28 cellular contexts compared by ENCODE assay signal in genomic region chrX:150338615-150339014, GRCh38.
"Had no signal": no experiment of that assay in that cellular context is flagged by ENCODE, and none has a peak within 500 bp of the region (broad histone marks: within the 10 kb centered on the region; RNA-seq: fewer than 3 reads in every experiment).

No MANE protein-coding gene starts in this region.

- H3K27ac Mint-ChIP-seq: naive B cell; naive thymus-derived CD8-positive, alpha-beta T cell; natural killer cell treated with Interleukin-12 subunit alpha and Interleukin-12 subunit beta and Interleukin-15 and Interleukin-18, amount 100 ng/mL, for 72 hours; nephron progenitor cell; neural progenitor cell; progenitor cell of endocrine pancreas; stimulated activated effector memory CD8-positive, alpha-beta T cell treated with anti-CD3 and anti-CD28 coated beads, Interleukin-12 subunit alpha, Interleukin-12 subunit beta, amount 100 ng/mL, for 72 hours; stimulated activated naive B cell treated with anti-CD40 and anti-IgM and Interleukin-4, amounts not matched to agents 10 μg/mL and 1 μg/mL and 100 μg/mL, for 72 hours; stimulated activated naive CD8-positive, alpha-beta T cell treated with anti-CD3 and anti-CD28 coated beads, Interleukin-15, Interleukin-2, amounts not matched to agents 100 ng/mL and 50 ng/mL, for 24 hours; type B pancreatic cell had no signal

- H3K9me3 Mint-ChIP-seq: naive B cell; naive thymus-derived CD8-positive, alpha-beta T cell; natural killer cell treated with Interleukin-12 subunit alpha and Interleukin-12 subunit beta and Interleukin-15 and Interleukin-18, amount 100 ng/mL, for 72 hours; stimulated activated effector memory CD8-positive, alpha-beta T cell treated with anti-CD3 and anti-CD28 coated beads, Interleukin-12 subunit alpha, Interleukin-12 subunit beta, amount 100 ng/mL, for 72 hours; stimulated activated naive B cell treated with anti-CD40 and anti-IgM and Interleukin-4, amounts not matched to agents 10 μg/mL and 1 μg/mL and 100 μg/mL, for 72 hours; stimulated activated naive CD8-positive, alpha-beta T cell treated with anti-CD3 and anti-CD28 coated beads, Interleukin-15, Interleukin-2, amounts not matched to agents 100 ng/mL and 50 ng/mL, for 24 hours; type B pancreatic cell had no signal

- H2AFZ ChIP-seq: neural progenitor cell, parathyroid adenoma had no signal

- H3K36me3 Mint-ChIP-seq: naive B cell; naive thymus-derived CD8-positive, alpha-beta T cell; natural killer cell treated with Interleukin-12 subunit alpha and Interleukin-12 subunit beta and Interleukin-15 and Interleukin-18, amount 100 ng/mL, for 72 hours; neural progenitor cell; stimulated activated effector memory CD8-positive, alpha-beta T cell treated with anti-CD3 and anti-CD28 coated beads, Interleukin-12 subunit alpha, Interleukin-12 subunit beta, amount 100 ng/mL, for 72 hours; stimulated activated naive B cell treated with anti-CD40 and anti-IgM and Interleukin-4, amounts not matched to agents 10 μg/mL and 1 μg/mL and 100 μg/mL, for 72 hours; type B pancreatic cell had no signal

- H3K27me3 Mint-ChIP-seq: naive B cell; naive thymus-derived CD8-positive, alpha-beta T cell; natural killer cell treated with Interleukin-12 subunit alpha and Interleukin-12 subunit beta and Interleukin-15 and Interleukin-18, amount 100 ng/mL, for 72 hours; stimulated activated naive B cell treated with anti-CD40 and anti-IgM and Interleukin-4, amounts not matched to agents 10 μg/mL and 1 μg/mL and 100 μg/mL, for 72 hours; stimulated activated naive CD8-positive, alpha-beta T cell treated with anti-CD3 and anti-CD28 coated beads, Interleukin-15, Interleukin-2, amounts not matched to agents 100 ng/mL and 50 ng/mL, for 24 hours had no signal

- H3K9me3 ChIP-seq: psoas muscle, right lobe of liver, sigmoid colon, stomach, suprapubic skin, testis, tibial artery, transverse colon, upper lobe of right lung, uterus had no signal

- DNase-seq: naive B cell; naive thymus-derived CD8-positive, alpha-beta T cell; nephron progenitor cell; psoas muscle; right cardiac atrium; right lobe of liver; sigmoid colon; small intestine; stimulated activated CD4-positive, alpha-beta T cell treated with anti-CD3 and anti-CD28 coated beads, Interleukin-15, amount 100 ng/mL, for 24 hours; stimulated activated CD4-positive, alpha-beta T cell treated with anti-CD3 and anti-CD28 coated beads, Interleukin-2, amount 100 ng/mL, for 24 hours; stimulated activated CD4-positive, alpha-beta T cell treated with anti-CD3 and anti-CD28 coated beads, Interleukin-2, amount 100 ng/mL, for 48 hours; stimulated activated CD4-positive, alpha-beta T cell treated with anti-CD3 and anti-CD28 coated beads, Interleukin-4, amount 100 ng/mL, for 24 hours; stimulated activated naive B cell treated with anti-CD40 and anti-IgM and Interleukin-4, amounts not matched to agents 10 μg/mL and 1 μg/mL and 100 μg/mL, for 72 hours; stimulated activated naive CD4-positive, alpha-beta T cell treated with Interleukin-2 at 50 U/mL for 16 hours; stomach; testis; tibial artery; transverse colon; upper lobe of right lung; uterus had no signal

- H3K9ac ChIP-seq: neural progenitor cell, parathyroid adenoma had no signal

- H3K4me1 ChIP-seq: neural progenitor cell, parathyroid adenoma, psoas muscle, right lobe of liver, sigmoid colon, suprapubic skin, testis, tibial artery, transverse colon, upper lobe of right lung, uterus had no signal

- H3K4me3 ChIP-seq: neural progenitor cell, psoas muscle, right lobe of liver, sigmoid colon, stomach, suprapubic skin, testis, tibial artery, transverse colon, upper lobe of right lung, uterus had no signal

- H3K36me3 ChIP-seq: neural progenitor cell, right lobe of liver, sigmoid colon, stomach, suprapubic skin, tibial artery, transverse colon, upper lobe of right lung, uterus had no signal

- H3K27ac ChIP-seq: neural progenitor cell, parathyroid adenoma, psoas muscle, right lobe of liver, sigmoid colon, stomach, suprapubic skin, testis, tibial artery, transverse colon, upper lobe of right lung, uterus had no signal

- H3K4me1 Mint-ChIP-seq: naive B cell; naive thymus-derived CD8-positive, alpha-beta T cell; neural progenitor cell; stimulated activated effector memory CD8-positive, alpha-beta T cell treated with anti-CD3 and anti-CD28 coated beads, Interleukin-12 subunit alpha, Interleukin-12 subunit beta, amount 100 ng/mL, for 72 hours; stimulated activated naive B cell treated with anti-CD40 and anti-IgM and Interleukin-4, amounts not matched to agents 10 μg/mL and 1 μg/mL and 100 μg/mL, for 72 hours had no signal

- ATAC-seq: naive thymus-derived CD8-positive, alpha-beta T cell; natural killer cell treated with Interleukin-12 subunit alpha and Interleukin-12 subunit beta and Interleukin-15 and Interleukin-18, amount 100 ng/mL, for 72 hours; psoas muscle; right cardiac atrium; right lobe of liver; stimulated activated effector memory CD8-positive, alpha-beta T cell treated with anti-CD3 and anti-CD28 coated beads, Interleukin-12 subunit alpha, Interleukin-12 subunit beta, amount 100 ng/mL, for 72 hours; stimulated activated naive B cell treated with anti-CD40 and anti-IgM and Interleukin-4, amounts not matched to agents 10 μg/mL and 1 μg/mL and 100 μg/mL, for 72 hours; upper lobe of right lung had no signal

- H3K4me2 ChIP-seq: neural progenitor cell had no signal

- H3K27me3 ChIP-seq: neural progenitor cell, right lobe of liver, sigmoid colon, stomach, suprapubic skin, testis, tibial artery, transverse colon, upper lobe of right lung, uterus had no signal

- H3K4me3 Mint-ChIP-seq: naive B cell; naive thymus-derived CD8-positive, alpha-beta T cell; natural killer cell treated with Interleukin-12 subunit alpha and Interleukin-12 subunit beta and Interleukin-15 and Interleukin-18, amount 100 ng/mL, for 72 hours; nephron progenitor cell; neural progenitor cell; stimulated activated effector memory CD8-positive, alpha-beta T cell treated with anti-CD3 and anti-CD28 coated beads, Interleukin-12 subunit alpha, Interleukin-12 subunit beta, amount 100 ng/mL, for 72 hours; stimulated activated naive B cell treated with anti-CD40 and anti-IgM and Interleukin-4, amounts not matched to agents 10 μg/mL and 1 μg/mL and 100 μg/mL, for 72 hours; stimulated activated naive CD8-positive, alpha-beta T cell treated with anti-CD3 and anti-CD28 coated beads, Interleukin-15, Interleukin-2, amounts not matched to agents 100 ng/mL and 50 ng/mL, for 24 hours; type B pancreatic cell had no signal
